ENCODE assay signal across 28 cellular contexts in genomic region chr18:78868330-78869316, GRCh38.
"Had no signal": no experiment of that assay in that cellular context is flagged by ENCODE, and none has a peak within 500 bp of the region (broad histone marks: within the 10 kb centered on the region; RNA-seq: fewer than 3 reads in every experiment).

No MANE protein-coding gene starts in this region.

- H3K4me3 Mint-ChIP-seq: activated CD4-positive, alpha-beta T cell treated with anti-CD3 and anti-CD28 coated beads, Interleukin-2, amount 10 ng/mL, durations not matched to agents 24 days and 14 days; activated CD8-positive, alpha-beta T cell treated with anti-CD3 and anti-CD28 coated beads for 36 hours; activated naive CD4-positive, alpha-beta T cell treated with anti-CD3 and anti-CD28 coated beads for 36 hours; activated T-cell treated with anti-CD3 and anti-CD28 coated beads, Interleukin-2, amount 50 U/mL, for 24 hours; IgD-negative memory B cell had no signal

- H3K27me3 ChIP-seq: adrenal gland, body of pancreas had no signal

- H3K4me1 Mint-ChIP-seq: activated CD4-positive, alpha-beta T cell treated with anti-CD3 and anti-CD28 coated beads, Interleukin-2, amount 10 ng/mL, durations not matched to agents 24 days and 14 days; IgD-negative memory B cell had no signal

- H3K27ac ChIP-seq: adrenal gland, body of pancreas, breast epithelium had no signal

- H3K4me1 ChIP-seq: adrenal gland, body of pancreas, breast epithelium had no signal

- H3K36me3 Mint-ChIP-seq: activated naive CD4-positive, alpha-beta T cell treated with anti-CD3 and anti-CD28 coated beads, Interleukin-2, amount 50 U/mL, for 72 hours; IgD-negative memory B cell had no signal

- H3K4me3 ChIP-seq: adrenal gland, body of pancreas, breast epithelium had no signal

- ATAC-seq: activated CD8-positive, alpha-beta T cell treated with anti-CD3 and anti-CD28 coated beads for 36 hours; activated naive CD4-positive, alpha-beta T cell treated with anti-CD3 and anti-CD28 coated beads, Interleukin-2, amount 50 U/mL, for 72 hours; body of pancreas; Panc1 had no signal

- H3K9me3 Mint-ChIP-seq: activated CD4-positive, alpha-beta T cell treated with anti-CD3 and anti-CD28 coated beads, Interleukin-2, amount 10 ng/mL, durations not matched to agents 24 days and 14 days; activated CD8-positive, alpha-beta T cell treated with anti-CD3 and anti-CD28 coated beads for 36 hours; activated naive CD4-positive, alpha-beta T cell treated with anti-CD3 and anti-CD28 coated beads for 36 hours; activated naive CD4-positive, alpha-beta T cell treated with anti-CD3 and anti-CD28 coated beads, Interleukin-2, amount 50 U/mL, for 72 hours; activated T-cell treated with anti-CD3 and anti-CD28 coated beads, Interleukin-2, amount 50 U/mL, for 24 hours; activated T-helper 2 cell treated with anti-CD3 and anti-CD28 coated beads, Interferon-gamma antibody, Interleukin-2, Interleukin-4, amounts not matched to agents 10 μg/mL and 5 μg/mL and 100 μg/mL, durations not matched to agents 14 hours and 24 hours and 36 hours; IgD-negative memory B cell had no signal

- H3K27ac Mint-ChIP-seq: activated CD4-positive, alpha-beta T cell treated with anti-CD3 and anti-CD28 coated beads, Interleukin-2, amount 10 ng/mL, durations not matched to agents 24 days and 14 days; activated CD8-positive, alpha-beta T cell treated with anti-CD3 and anti-CD28 coated beads for 36 hours; activated naive CD4-positive, alpha-beta T cell treated with anti-CD3 and anti-CD28 coated beads for 36 hours; activated T-cell treated with anti-CD3 and anti-CD28 coated beads, Interleukin-2, amount 50 U/mL, for 24 hours; activated T-helper 2 cell treated with anti-CD3 and anti-CD28 coated beads, Interferon-gamma antibody, Interleukin-2, Interleukin-4, amounts not matched to agents 10 μg/mL and 5 μg/mL and 100 μg/mL, durations not matched to agents 14 hours and 24 hours and 36 hours; IgD-negative memory B cell had no signal

- H3K9me3 ChIP-seq: adrenal gland, body of pancreas, breast epithelium had no signal

- DNase-seq: activated CD4-positive, alpha-beta T cell treated with anti-CD3 and anti-CD28 coated beads, Interleukin-2, amount 10 ng/mL, durations not matched to agents 24 days and 14 days; activated CD4-positive, alpha-beta T cell treated with anti-CD3 and anti-CD28 coated beads, Interleukin-2, amount 50 U/mL, for 4 hours; activated CD8-positive, alpha-beta T cell treated with anti-CD3 and anti-CD28 coated beads for 36 hours; activated gamma-delta T cell treated with Interleukin-2 at 50 U/mL for 16 hours; activated naive CD4-positive, alpha-beta T cell treated with anti-CD3 and anti-CD28 coated beads for 36 hours; activated T-cell treated with anti-CD3 and anti-CD28 coated beads, Interleukin-2, amount 50 U/mL, for 24 hours; adrenal gland; body of pancreas; Karpas-422; KBM-7; NCI-H1048; NCI-H1105 treated with DMSO at 0.1 percent for 48 hours; NCI-H1436; NCI-H1694; NCI-H1930; NCI-H2081 treated with DMSO at 0.1 percent for 48 hours; NCI-H226; NCI-H446 treated with DMSO at 0.1 percent for 48 hours; NCI-H524; SW 1271; T-helper 1 cell; T-helper 2 cell; T-helper 9 cell had no signal

- H3K36me3 ChIP-seq: adrenal gland, breast epithelium had no signal

- H3K27me3 Mint-ChIP-seq: activated CD4-positive, alpha-beta T cell treated with anti-CD3 and anti-CD28 coated beads, Interleukin-2, amount 10 ng/mL, durations not matched to agents 24 days and 14 days had no signal
